1 cellular context compared by ENCODE assay signal in genomic region chr15:63801171-63801570, GRCh38.
TF ChIP-seq lines count a peak whose summit lies in the region.

No MANE protein-coding gene starts in this region.

TF ChIP-seq in GM23338, 12 proteins besides CTCF, POLR2A, EP300 and RAD21 (continued from another document):
- TF ChIP-seq JUNB (IDR thresholded peaks at IDR 0.05; ENCODE audit: unreplicated experiment) (no peak), NANOG (IDR thresholded peaks at IDR 0.05; ENCODE audit: borderline replicate concordance) (no peak), ETS1 (IDR thresholded peaks at IDR 0.05) (no peak), ZNF331 (CRISPR knock-in tag; IDR thresholded peaks at IDR 0.05; ENCODE audit: low read depth) (no peak), EZH2phosphoT487 (IDR thresholded peaks at IDR 0.05; ENCODE audit: unreplicated experiment) (no peak), ZNF114 (CRISPR knock-in tag; IDR thresholded peaks at IDR 0.05) (no peak), POLR2AphosphoS5 (IDR thresholded peaks at IDR 0.05; ENCODE audit: low read depth) (no peak)
- TF ChIP-seq, protein P1, sequence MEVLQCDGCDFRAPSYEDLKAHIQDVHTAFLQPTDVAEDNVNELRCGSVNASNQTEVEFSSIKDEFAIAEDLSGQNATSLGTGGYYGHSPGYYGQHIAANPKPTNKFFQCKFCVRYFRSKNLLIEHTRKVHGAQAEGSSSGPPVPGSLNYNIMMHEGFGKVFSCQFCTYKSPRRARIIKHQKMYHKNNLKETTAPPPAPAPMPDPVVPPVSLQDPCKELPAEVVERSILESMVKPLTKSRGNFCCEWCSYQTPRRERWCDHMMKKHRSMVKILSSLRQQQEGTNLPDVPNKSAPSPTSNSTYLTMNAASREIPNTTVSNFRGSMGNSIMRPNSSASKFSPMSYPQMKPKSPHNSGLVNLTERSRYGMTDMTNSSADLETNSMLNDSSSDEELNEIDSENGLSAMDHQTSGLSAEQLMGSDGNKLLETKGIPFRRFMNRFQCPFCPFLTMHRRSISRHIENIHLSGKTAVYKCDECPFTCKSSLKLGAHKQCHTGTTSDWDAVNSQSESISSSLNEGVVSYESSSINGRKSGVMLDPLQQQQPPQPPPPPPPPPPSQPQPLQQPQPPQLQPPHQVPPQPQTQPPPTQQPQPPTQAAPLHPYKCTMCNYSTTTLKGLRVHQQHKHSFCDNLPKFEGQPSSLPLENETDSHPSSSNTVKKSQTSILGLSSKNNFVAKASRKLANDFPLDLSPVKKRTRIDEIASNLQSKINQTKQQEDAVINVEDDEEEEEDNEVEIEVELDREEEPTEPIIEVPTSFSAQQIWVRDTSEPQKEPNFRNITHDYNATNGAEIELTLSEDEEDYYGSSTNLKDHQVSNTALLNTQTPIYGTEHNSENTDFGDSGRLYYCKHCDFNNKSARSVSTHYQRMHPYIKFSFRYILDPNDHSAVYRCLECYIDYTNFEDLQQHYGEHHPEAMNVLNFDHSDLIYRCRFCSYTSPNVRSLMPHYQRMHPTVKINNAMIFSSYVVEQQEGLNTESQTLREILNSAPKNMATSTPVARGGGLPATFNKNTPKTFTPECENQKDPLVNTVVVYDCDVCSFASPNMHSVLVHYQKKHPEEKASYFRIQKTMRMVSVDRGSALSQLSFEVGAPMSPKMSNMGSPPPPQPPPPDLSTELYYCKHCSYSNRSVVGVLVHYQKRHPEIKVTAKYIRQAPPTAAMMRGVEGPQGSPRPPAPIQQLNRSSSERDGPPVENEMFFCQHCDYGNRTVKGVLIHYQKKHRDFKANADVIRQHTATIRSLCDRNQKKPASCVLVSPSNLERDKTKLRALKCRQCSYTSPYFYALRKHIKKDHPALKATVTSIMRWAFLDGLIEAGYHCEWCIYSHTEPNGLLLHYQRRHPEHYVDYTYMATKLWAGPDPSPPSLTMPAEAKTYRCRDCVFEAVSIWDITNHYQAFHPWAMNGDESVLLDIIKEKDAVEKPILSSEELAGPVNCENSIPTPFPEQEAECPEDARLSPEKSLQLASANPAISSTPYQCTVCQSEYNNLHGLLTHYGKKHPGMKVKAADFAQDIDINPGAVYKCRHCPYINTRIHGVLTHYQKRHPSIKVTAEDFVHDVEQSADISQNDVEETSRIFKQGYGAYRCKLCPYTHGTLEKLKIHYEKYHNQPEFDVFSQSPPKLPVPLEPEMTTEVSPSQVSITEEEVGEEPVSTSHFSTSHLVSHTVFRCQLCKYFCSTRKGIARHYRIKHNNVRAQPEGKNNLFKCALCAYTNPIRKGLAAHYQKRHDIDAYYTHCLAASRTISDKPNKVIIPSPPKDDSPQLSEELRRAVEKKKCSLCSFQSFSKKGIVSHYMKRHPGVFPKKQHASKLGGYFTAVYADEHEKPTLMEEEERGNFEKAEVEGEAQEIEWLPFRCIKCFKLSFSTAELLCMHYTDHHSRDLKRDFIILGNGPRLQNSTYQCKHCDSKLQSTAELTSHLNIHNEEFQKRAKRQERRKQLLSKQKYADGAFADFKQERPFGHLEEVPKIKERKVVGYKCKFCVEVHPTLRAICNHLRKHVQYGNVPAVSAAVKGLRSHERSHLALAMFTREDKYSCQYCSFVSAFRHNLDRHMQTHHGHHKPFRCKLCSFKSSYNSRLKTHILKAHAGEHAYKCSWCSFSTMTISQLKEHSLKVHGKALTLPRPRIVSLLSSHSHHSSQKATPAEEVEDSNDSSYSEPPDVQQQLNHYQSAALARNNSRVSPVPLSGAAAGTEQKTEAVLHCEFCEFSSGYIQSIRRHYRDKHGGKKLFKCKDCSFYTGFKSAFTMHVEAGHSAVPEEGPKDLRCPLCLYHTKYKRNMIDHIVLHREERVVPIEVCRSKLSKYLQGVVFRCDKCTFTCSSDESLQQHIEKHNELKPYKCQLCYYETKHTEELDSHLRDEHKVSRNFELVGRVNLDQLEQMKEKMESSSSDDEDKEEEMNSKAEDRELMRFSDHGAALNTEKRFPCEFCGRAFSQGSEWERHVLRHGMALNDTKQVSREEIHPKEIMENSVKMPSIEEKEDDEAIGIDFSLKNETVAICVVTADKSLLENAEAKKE (CRISPR knock-in tag; IDR thresholded peaks at IDR 0.05): no peak
